ENCODE assay signal across 8 cellular contexts in the genomic region with DNA sequence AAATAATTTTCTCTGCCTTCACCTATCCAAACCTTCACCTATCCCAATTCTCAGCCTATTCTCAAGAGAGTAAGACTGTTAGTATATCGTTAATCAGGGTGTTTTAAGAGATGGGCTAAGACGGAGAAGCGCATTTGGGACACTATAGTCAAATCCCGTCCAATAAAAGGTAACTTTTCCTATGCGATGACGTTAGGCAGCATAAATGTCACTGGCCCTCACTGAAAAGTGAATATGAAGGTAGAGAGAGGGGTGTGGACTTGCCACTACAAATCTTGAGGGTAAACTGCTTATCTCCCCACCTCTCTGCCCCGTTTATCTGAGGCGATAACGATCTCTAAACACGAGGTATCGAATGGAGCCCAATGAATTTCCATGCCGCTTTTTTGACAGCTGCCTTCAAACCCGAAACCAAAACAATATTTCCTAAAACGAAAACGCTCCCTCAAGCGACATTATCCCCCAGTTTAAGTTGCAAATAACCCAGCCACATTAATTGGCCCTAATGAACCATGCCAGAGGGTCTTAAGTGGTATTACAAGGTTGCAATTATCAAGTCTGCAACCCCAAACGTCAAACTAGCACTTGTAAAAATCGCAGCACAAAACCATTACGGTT. TPM values are rescaled to one million over a fixed set of nuclear protein-coding genes. Genes with fewer than 3 reads are reported as not detected.
DNase-seq lines count a peak whose midpoint lies in the region; ATAC-seq and TF ChIP-seq lines count a peak whose summit lies in the region.

No MANE protein-coding gene starts in this region.

- H2AFZ ChIP-seq in DND-41 (ENCODE audit: low read depth, low read length), result no peak overlapping the region

- TF ChIP-seq POLR2A in NB4 (IDR thresholded peaks at IDR 0.05; ENCODE audit: extremely low read depth, insufficient read length), result no peak
- TF ChIP-seq POLR2A in uterus (IDR thresholded peaks at IDR 0.05), result no peak

- H3K4me3 ChIP-seq in DND-41 (ENCODE audit: low read depth in 1 of 2, low read length in 2 of 2) (peak overlapping the region; percentile 76 to 93), NB4 (ENCODE audit: low read depth, low read length) (peak overlapping the region; percentile 95), cardiac fibroblast (replicated peaks in 1 of 2; ENCODE audit: low read depth in 2 of 2, low read length in 2 of 2) (peak overlapping the region; percentile 86 to 88), mesodermal cell (ENCODE audit: extremely low read depth, insufficient read depth, low read length, poor library complexity, severe bottlenecking) (peak overlapping the region; percentile 76), uterus (peak overlapping the region; percentile 57 to 94)

- H3K36me3 ChIP-seq in DND-41 (ENCODE audit: insufficient read depth, low read length) (peaks cover 41% of the 10 kb centered on the region), mesodermal cell (ENCODE audit: control insufficient read depth, insufficient read depth, low read length) (peaks cover 5% of the 10 kb centered on the region), uterus (no peaks in the 10 kb centered on the region)

- ATAC-seq in DND-41 (ENCODE audit: insufficient read depth, low read depth), result no peak

- TF ChIP-seq CTCF in DND-41 (IDR thresholded peaks at IDR 0.05; ENCODE audit: borderline replicate concordance, extremely low read depth, low read length, poor library complexity, severe bottlenecking), result no peak
- TF ChIP-seq CTCF in NB4 (IDR thresholded peaks at IDR 0.05; ENCODE audit: low read depth, low read length), result no peak
- TF ChIP-seq CTCF in cardiac fibroblast (IDR thresholded peaks at IDR 0.05; ENCODE audit: low read depth, low read length), result no peak
- TF ChIP-seq CTCF in uterus (IDR thresholded peaks at IDR 0.05), result no peak

- no peaks in the 10 kb centered on the region for H3K9me3 ChIP-seq in DND-41 (ENCODE audit: insufficient read depth, low read length, severe bottlenecking)
- H3K9me3 ChIP-seq in mesodermal cell (ENCODE audit: control insufficient read depth, low read length), result no peaks in the 10 kb centered on the region
- no peaks in the 10 kb centered on the region for H3K9me3 ChIP-seq in uterus

- H3K79me2 ChIP-seq in DND-41 (ENCODE audit: insufficient read depth, low read length), result peaks cover 88% of the 10 kb centered on the region

- peak; percentile 61 for DNase-seq in DND-41
- DNase-seq in NB4 (ENCODE audit: low read depth), result peak; percentile 33
- DNase-seq in cardiac fibroblast (ENCODE audit: low read depth in 2 of 2), result peak in 1 of 2 donors; percentile 38
- no peak for DNase-seq in uterus
- no peak for DNase-seq in GM19238 (ENCODE audit: insufficient read length, low spot score)
- no peak for DNase-seq in HuH-7 (ENCODE audit: low spot score)
- no peak for DNase-seq in posterior vena cava (ENCODE audit: low spot score)

- intact Hi-C loops in uterus (cut with DNase I; ENCODE audit: low total_unique reads) (no loop called here), posterior vena cava (cut with DNase I) (loop anchor here (10.0 kb wide), 4 partner anchors 247 to 477 kb away; no protein-coding TSS in a partner anchor)

- 32 to 34% methylated on average over 12 to 15 of the region's 19 CpGs for WGBS in mesodermal cell (ENCODE audit: insufficient coverage in 2 of 2), 2 experiments

- H3K27me3 ChIP-seq in DND-41 (ENCODE audit: insufficient read depth, low read length, poor library complexity) (no peaks in the 10 kb centered on the region), uterus (no peaks in the 10 kb centered on the region)

- H3K4me1 ChIP-seq in DND-41 (ENCODE audit: insufficient read depth, low read length) (peaks cover 70% of the 10 kb centered on the region), mesodermal cell (ENCODE audit: control insufficient read depth, insufficient read depth, low read length, poor library complexity, severe bottlenecking) (peaks cover 9% of the 10 kb centered on the region), uterus (no peaks in the 10 kb centered on the region)

- H4K20me1 ChIP-seq in DND-41 (ENCODE audit: insufficient read depth, low read length), result peaks cover 50% of the 10 kb centered on the region

- H3K4me2 ChIP-seq in DND-41 (ENCODE audit: insufficient read depth, low read length), result peak overlapping the region; percentile 86

- H3K27ac ChIP-seq in DND-41 (ENCODE audit: low read length) (peak overlapping the region; percentile 94), mesodermal cell (ENCODE audit: low read depth, low read length, severe bottlenecking) (no peak overlapping the region), uterus (peak overlapping the region; percentile 97)

- peak overlapping the region; percentile 97 for H3K9ac ChIP-seq in DND-41 (ENCODE audit: low read depth, low read length)

RNA-seq across cellular contexts. Expression of gene NR3C1, which starts 1.5 kb away (rescaled TPM):
- polyA plus RNA-seq in mesodermal cell (2013, experiment 1 of 2), result 8.3 TPM
- polyA plus RNA-seq in mesodermal cell (2013, experiment 2 of 2), result 9.3 TPM
- total RNA-seq in uterus (100 to 1,000 TPM in 1 of 4 donors, 10 to 100 TPM in 3; 55.1 to 134 (median 87.3) TPM), posterior vena cava (10 to 100 TPM; 67.8 to 73.5 TPM)

Comparison
In these comparisons a context has a peak if more than half of its experiments do, and no peak if none do; other contexts are left out.
1. DNase-seq: peak in DND-41 (single experiment) and NB4 (single experiment); none in uterus (0 of 2), GM19238 (single experiment), HuH-7 (single experiment) and posterior vena cava (single experiment).
2. Peak in every context shown above with its lines, with median percentiles within 50 percentile points of each other: H3K4me3 ChIP-seq.